17 cellular contexts compared by ENCODE assay signal in the genomic region with DNA sequence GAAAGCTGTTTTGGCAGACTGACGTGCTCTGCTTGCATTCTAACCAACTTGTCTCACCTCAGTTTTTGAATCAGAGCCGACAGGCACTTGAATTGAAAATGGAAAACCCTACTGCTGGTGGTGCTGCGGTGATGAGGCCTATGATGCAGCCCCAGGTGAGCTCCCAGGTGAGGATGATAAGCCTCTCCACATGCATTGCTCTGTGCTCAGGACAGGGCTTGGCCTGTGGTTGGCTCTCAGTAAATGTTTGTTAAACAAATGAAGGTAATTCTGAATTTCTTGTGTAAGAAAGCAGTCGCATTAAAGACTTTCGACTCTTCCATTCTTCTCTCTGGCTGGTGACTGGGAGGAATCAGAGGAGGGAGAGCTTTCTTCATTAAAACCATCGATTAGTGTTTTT.
DNase-seq lines count a peak whose midpoint lies in the region; ATAC-seq, FAIRE-seq and TF ChIP-seq lines count a peak whose summit lies in the region.
"Had no signal": no experiment of that assay in that cellular context is flagged by ENCODE, and none has a peak within 500 bp of the region (broad histone marks: within the 10 kb centered on the region; RNA-seq: fewer than 3 reads in every experiment).

No MANE protein-coding gene starts in this region.

- no peaks in the 10 kb centered on the region for H3K79me2 ChIP-seq in H1 (ENCODE audit: control insufficient read depth in 1 of 2, insufficient read depth in 2 of 2, low read length in 2 of 2)

- H3K27me3 Mint-ChIP-seq in activated T-cell treated with anti-CD3 and anti-CD28 coated beads, Interleukin-2, amount 50 U/mL, for 24 hours = no peaks in the 10 kb centered on the region
- H3K27me3 Mint-ChIP-seq in activated T-cell treated with anti-CD3 and anti-CD28 coated beads, Interleukin-2, amount 50 U/mL, for 72 hours (ENCODE audit: low read depth) = no peaks in the 10 kb centered on the region

- H3K14ac ChIP-seq in H1 (ENCODE audit: insufficient read length) = no peak overlapping the region

- CTCF ChIA-PET in H1 (lab: Charles Lee; ENCODE audit: partially characterized antibody) = interaction anchor here (1.2 to 1.5 kb wide), 3 partner anchors 28 to 972 kb away, joined by 3 to 4 read pairs (median 3); no protein-coding TSS in a partner anchor

- H3K23me2 ChIP-seq in H1 (ENCODE audit: low read depth, low read length) = no peaks in the 10 kb centered on the region

- H4K91ac ChIP-seq in H1 (replicated peaks; ENCODE audit: insufficient read length, low read length) = no peak overlapping the region

- H3K4me2 ChIP-seq in H1 (ENCODE audit: insufficient read depth in 1 of 2, low read depth in 2 of 2, low read length in 2 of 2) = peak overlapping the region; percentile 15 to 35; a peak in 2 of 4 replicates
- H3K4me2 ChIP-seq: KMS-11 had no signal

- H3K4me1 Mint-ChIP-seq in activated T-cell treated with anti-CD3 and anti-CD28 coated beads, Interleukin-2, amount 50 U/mL, for 24 hours (ENCODE audit: low read depth) = peaks cover 2% of the 10 kb centered on the region
- no peaks in the 10 kb centered on the region for H3K4me1 Mint-ChIP-seq in activated T-cell treated with anti-CD3 and anti-CD28 coated beads, Interleukin-2, amount 50 U/mL, for 72 hours (ENCODE audit: low read depth)
- H3K4me1 Mint-ChIP-seq: CD14-positive monocyte had no signal

- H2AFZ ChIP-seq in H1 (ENCODE audit: low read length) = no peak overlapping the region

- POLR2A ChIA-PET in H1 (lab: Charles Lee; ENCODE audit: partially characterized antibody) = interaction anchor here (0.7 to 1.3 kb wide), 6 partner anchors 18 to 454 kb away, joined by 3 read pairs; no protein-coding TSS in a partner anchor

- no peaks in the 10 kb centered on the region for H3K27me3 ChIP-seq in H1 (replicated peaks in 1 of 4; ENCODE audit: control insufficient read depth in 3 of 4, extremely low read depth in 1 of 4, insufficient read depth in 3 of 4, low read length in 3 of 4)
- H3K27me3 ChIP-seq in iPS-20b (ENCODE audit: insufficient read depth, low read length) = no peaks in the 10 kb centered on the region

- peak overlapping the region; percentile 60 for H4K5ac ChIP-seq in H1 (ENCODE audit: insufficient read length, low read depth, low read length)

- no peak overlapping the region for H4K8ac ChIP-seq in H1 (ENCODE audit: extremely low read depth, insufficient read depth, low read length)

- no peak for TF ChIP-seq RAD21 in H1 (IDR thresholded peaks at IDR 0.05 in 1 of 2, conservative IDR thresholded peaks at IDR 0.05 in 1 of 2; ENCODE audit: low read depth in 2 of 2, low read length in 2 of 2)

- peaks cover 0 to 43% (median 17%) of the 10 kb centered on the region in 4 experiments; a peak in 6 of 8 replicates for H3K36me3 ChIP-seq in H1 (ENCODE audit: control insufficient read depth in 2 of 4, insufficient read depth in 4 of 4, low read length in 3 of 4)
- peaks cover 58% of the 10 kb centered on the region for H3K36me3 ChIP-seq in iPS-20b (ENCODE audit: insufficient read depth, low read depth, low read length)

- WGBS in H1 (ENCODE audit: extremely low coverage in 1 of 2, insufficient coverage in 1 of 2, insufficient read length in 1 of 2, insufficient replicate concordance in 2 of 2, low coverage in 1 of 2, low lambda C conversion rate in 2 of 2, missing lambda C conversion rate in 1 of 2), 2 experiments = 14% methylated on average over 6 of the region's 6 CpGs; no CpG with 5 or more reads in 1 of the 2 experiments

- DNase-seq in activated T-cell treated with anti-CD3 and anti-CD28 coated beads, Interleukin-2, amount 50 U/mL, for 24 hours = no peak
- DNase-seq in activated T-cell treated with anti-CD3 and anti-CD28 coated beads, Interleukin-2, amount 50 U/mL, for 72 hours = no peak
- DNase-seq in H1 (ENCODE audit: low read depth in 1 of 2, low spot score in 2 of 2) (peak; percentile 50 to 54), T1000 (lab: John Stamatoyannopoulos, UW) (no peak)
- DNase-seq in stimulated activated CD4-positive, alpha-beta T cell treated with anti-CD3 and anti-CD28 coated beads, Interleukin-1b, Interleukin-23, amount 100 ng/mL, for 48 hours = no peak
- DNase-seq: 8988T, DMS79 treated with DMSO at 0.1 percent for 48 hours, MV-4-11, NCI-H1694 treated with DMSO at 0.1 percent for 48 hours, NCI-H510A, NCI-H774, SHP77 treated with DMSO at 0.1 percent for 48 hours had no signal

- peak overlapping the region; percentile 83 for H2BK20ac ChIP-seq in H1 (ENCODE audit: low read length)

- H3K9me3 ChIP-seq in H1 (ENCODE audit: insufficient read depth in 2 of 2, low read depth in 1 of 2, low read length in 1 of 2) = no peaks in the 10 kb centered on the region
- H3K9me3 ChIP-seq in iPS-20b (ENCODE audit: insufficient read depth, low read depth, low read length) = no peaks in the 10 kb centered on the region

- H3K4me3 Mint-ChIP-seq in activated T-cell treated with anti-CD3 and anti-CD28 coated beads, Interleukin-2, amount 50 U/mL, for 24 hours = no peak overlapping the region
- no peak overlapping the region for H3K4me3 Mint-ChIP-seq in activated T-cell treated with anti-CD3 and anti-CD28 coated beads, Interleukin-2, amount 50 U/mL, for 72 hours
- H3K4me3 Mint-ChIP-seq: CD14-positive monocyte had no signal

- no peaks in the 10 kb centered on the region for H4K20me1 ChIP-seq in H1 (replicated peaks in 1 of 2; ENCODE audit: control insufficient read depth in 1 of 2, insufficient read depth in 2 of 2, low read length in 2 of 2)

- peak overlapping the region; percentile 1 for H2BK120ac ChIP-seq in H1 (replicated peaks; ENCODE audit: low read depth, low read length)

- H3K9me3 Mint-ChIP-seq in activated T-cell treated with anti-CD3 and anti-CD28 coated beads, Interleukin-2, amount 50 U/mL, for 24 hours = no peaks in the 10 kb centered on the region
- H3K9me3 Mint-ChIP-seq in activated T-cell treated with anti-CD3 and anti-CD28 coated beads, Interleukin-2, amount 50 U/mL, for 72 hours = no peaks in the 10 kb centered on the region

- H3K27ac Mint-ChIP-seq in activated T-cell treated with anti-CD3 and anti-CD28 coated beads, Interleukin-2, amount 50 U/mL, for 24 hours = peak overlapping the region; percentile 67
- H3K27ac Mint-ChIP-seq in activated T-cell treated with anti-CD3 and anti-CD28 coated beads, Interleukin-2, amount 50 U/mL, for 72 hours = no peak overlapping the region

- no peak overlapping the region for H3K56ac ChIP-seq in H1 (replicated peaks; ENCODE audit: insufficient read length, low read depth, low read length)

- no peak overlapping the region for H2AK5ac ChIP-seq in H1 (ENCODE audit: low read depth, low read length)

- FAIRE-seq in H1 (lab: Jason Lieb, UNC) = peak; percentile 85

- no peak for TF ChIP-seq CTCF in H1 (IDR thresholded peaks at IDR 0.05; ENCODE audit: control extremely low read depth in 1 of 3, insufficient read depth in 1 of 3, low read depth in 1 of 3, low read length in 3 of 3)

- peak overlapping the region; percentile 10; the same call in 1 of the 2 replicates for H2BK12ac ChIP-seq in H1 (ENCODE audit: low read depth, low read length)

- no peak overlapping the region for H3K23ac ChIP-seq in H1 (ENCODE audit: insufficient read length)

- H3K36me3 Mint-ChIP-seq in activated T-cell treated with anti-CD3 and anti-CD28 coated beads, Interleukin-2, amount 50 U/mL, for 24 hours (ENCODE audit: low read depth) = peaks cover 94% of the 10 kb centered on the region
- H3K36me3 Mint-ChIP-seq in activated T-cell treated with anti-CD3 and anti-CD28 coated beads, Interleukin-2, amount 50 U/mL, for 72 hours (ENCODE audit: insufficient read depth in 2 of 2) = peaks cover 8 to 49% of the 10 kb centered on the region in 2 donors

- H2BK5ac ChIP-seq in H1 (ENCODE audit: low read depth, low read length) = peak overlapping the region; percentile 41; the same call in 1 of the 2 replicates

- H3K27ac ChIP-seq in H1 (ENCODE audit: low read depth, low read length) (peak overlapping the region; percentile 60; the same call in 1 of the 2 replicates), iPS-20b (ENCODE audit: low read length) (peak overlapping the region; percentile 12)
- H3K27ac ChIP-seq: KMS-11 had no signal

- peak overlapping the region; percentile 48; the same call in 1 of the 2 replicates for H2BK15ac ChIP-seq in H1 (ENCODE audit: low read length)

- no peak overlapping the region for H3K4ac ChIP-seq in H1 (replicated peaks; ENCODE audit: insufficient read length, low read depth, low read length)

- H3K4me1 ChIP-seq in H1 (replicated peaks in 1 of 4; ENCODE audit: control insufficient read depth in 3 of 4, insufficient read depth in 4 of 4, low read length in 3 of 4) (peaks cover 0 to 18% (median 9%) of the 10 kb centered on the region in 4 experiments; a peak in 5 of 7 replicates), iPS-20b (ENCODE audit: insufficient read depth, low read length) (peaks cover 16% of the 10 kb centered on the region)

- no peaks in the 10 kb centered on the region for H3K79me1 ChIP-seq in H1 (ENCODE audit: low read depth, low read length)

- peak overlapping the region; percentile 68 for H3K18ac ChIP-seq in H1 (ENCODE audit: extremely low read depth, low read length)

- H3K4me3 ChIP-seq in H1 (ENCODE audit: extremely low read depth in 1 of 4, insufficient read depth in 2 of 4, low read depth in 3 of 4, low read length in 4 of 4) (peak overlapping the region in 1 of 4 experiments; percentile 1; a peak in 1 of 8 replicates), iPS-20b (ENCODE audit: low read length) (peak overlapping the region; percentile 6; the same call in 1 of the 2 replicates)

- no peak for ATAC-seq in activated T-cell treated with anti-CD3 and anti-CD28 coated beads, Interleukin-2, amount 50 U/mL, for 72 hours (replicated peaks in 1 of 2)
- ATAC-seq in HG03442 (IDR thresholded peaks at IDR 0.05; ENCODE audit: unreplicated experiment) = no peak
- no peak for ATAC-seq in HG02623 (IDR thresholded peaks at IDR 0.05; ENCODE audit: unreplicated experiment)

- no peak overlapping the region for H3K9ac ChIP-seq in H1 (replicated peaks in 1 of 4; ENCODE audit: extremely low read depth in 1 of 4, low read depth in 3 of 4, low read length in 3 of 4)
- H3K9ac ChIP-seq in iPS-20b (ENCODE audit: low read depth, low read length) = peak overlapping the region; percentile 43; the same call in 1 of the 2 replicates
- H3K9ac ChIP-seq: KMS-11 had no signal

- peak in 1 of 2 experiments; percentile 53; a peak in 1 of 3 replicates for TF ChIP-seq EP300 in H1 (IDR thresholded peaks at IDR 0.05; ENCODE audit: borderline replicate concordance in 1 of 2, low read depth in 2 of 2, low read length in 2 of 2)

- peak in 1 of 2 experiments; percentile 64; a peak in 1 of 3 replicates for TF ChIP-seq POLR2A in H1 (IDR thresholded peaks at IDR 0.05; ENCODE audit: control extremely low read depth in 1 of 2, low read depth in 2 of 2, low read length in 2 of 2)

TF ChIP-seq in H1, 55 proteins besides CTCF, POLR2A, EP300 and RAD21 (continues in another document):
- TF ChIP-seq SUZ12 (IDR thresholded peaks at IDR 0.05; ENCODE audit: low read length) (no peak), EGR1 (IDR thresholded peaks at IDR 0.05; ENCODE audit: borderline replicate concordance, low read depth, low read length) (no peak), CTBP2 (IDR thresholded peaks at IDR 0.05; ENCODE audit: borderline replicate concordance, insufficient read depth, insufficient read length, low read length) (no peak)

Comparison
In these comparisons a context has a peak if more than half of its experiments do, and no peak if none do; other contexts are left out.
1. DNase-seq: peak in H1 (2 of 2); none in activated T-cell treated with anti-CD3 and anti-CD28 coated beads, Interleukin-2, amount 50 U/mL, for 24 hours (single experiment), activated T-cell treated with anti-CD3 and anti-CD28 coated beads, Interleukin-2, amount 50 U/mL, for 72 hours (0 of 2), stimulated activated CD4-positive, alpha-beta T cell treated with anti-CD3 and anti-CD28 coated beads, Interleukin-1b, Interleukin-23, amount 100 ng/mL, for 48 hours (single experiment) and T1000 (single experiment).